ENCODE assay signal across 12 cellular contexts in genomic region chr6:47103931-47104330, GRCh38.
A peak's percentile ranks its signal among the peaks of the same experiment; 100 is the strongest.
DNase-seq lines count a peak whose midpoint lies in the region; TF ChIP-seq lines count a peak whose summit lies in the region.
"Had no signal": no experiment of that assay in that cellular context is flagged by ENCODE, and none has a peak within 500 bp of the region (broad histone marks: within the 10 kb centered on the region; RNA-seq: fewer than 3 reads in every experiment).

No MANE protein-coding gene starts in this region.

- H3K4me1 ChIP-seq in GM23248 (ENCODE audit: insufficient read depth) = peaks cover 3% of the 10 kb centered on the region; the same call in 1 of the 2 replicates
- H3K4me1 ChIP-seq in OCI-LY3 (ENCODE audit: low read length) = peaks cover 8% of the 10 kb centered on the region
- no peaks in the 10 kb centered on the region for H3K4me1 ChIP-seq in prostate gland (replicated peaks)

- intact Hi-C loops in prostate gland (cut with DNase I) = no loop called here

- H3K4me2 ChIP-seq in GM23248 (ENCODE audit: unreplicated experiment) (peak overlapping the region; percentile 27), OCI-LY3 (ENCODE audit: low read length) (peak overlapping the region; percentile 43)

- H3F3A ChIP-seq in GM23248 (ENCODE audit: insufficient read depth) = no peaks in the 10 kb centered on the region

- H3K4me3 ChIP-seq in GM23248 = no peak overlapping the region
- no peak overlapping the region for H3K4me3 ChIP-seq in OCI-LY3 (ENCODE audit: low read length)
- no peak overlapping the region for H3K4me3 ChIP-seq in prostate gland
- no peak overlapping the region for H3K4me3 ChIP-seq in MG63
- H3K4me3 ChIP-seq: dorsolateral prefrontal cortex, heart right ventricle had no signal

- no peaks in the 10 kb centered on the region for H3K36me3 ChIP-seq in GM23248 (ENCODE audit: low read depth)
- H3K36me3 ChIP-seq in OCI-LY3 (replicated peaks; ENCODE audit: low read depth, low read length) = no peaks in the 10 kb centered on the region
- H3K36me3 ChIP-seq in prostate gland = no peaks in the 10 kb centered on the region
- no peaks in the 10 kb centered on the region for H3K36me3 ChIP-seq in MG63
- H3K36me3 ChIP-seq: heart right ventricle had no signal

- no peaks in the 10 kb centered on the region for H3K9me2 ChIP-seq in GM23248 (ENCODE audit: insufficient read depth)

- peak overlapping the region; percentile 38; the same call in 1 of the 2 replicates for H2AFZ ChIP-seq in GM23248
- H2AFZ ChIP-seq in OCI-LY3 (ENCODE audit: low read depth, low read length) = no peak overlapping the region

- H3K27ac ChIP-seq in GM23248 (no peak overlapping the region), OCI-LY3 (ENCODE audit: low read length) (no peak overlapping the region), prostate gland (no peak overlapping the region)
- H3K27ac ChIP-seq: dorsolateral prefrontal cortex, heart right ventricle had no signal

- DNase-seq in GM23248 = peak; percentile 31
- peak; percentile 29 for DNase-seq in fibroblast of gingiva (ENCODE audit: low read depth)
- peak; percentile 10 for DNase-seq in prostate gland (ENCODE audit: low spot score)
- no peak for DNase-seq in activated T-cell treated with anti-CD3 and anti-CD28 coated beads, Interleukin-2, amount 50 U/mL, for 48 hours
- no peak for DNase-seq in dermis blood vessel endothelial cell
- no peak for DNase-seq in MG63
- DNase-seq: activated CD8-positive, alpha-beta memory T cell treated with anti-CD3 and anti-CD28 coated beads, Interleukin-2, amount 50 U/mL, for 4 hours; dorsolateral prefrontal cortex; heart right ventricle; NCI-H2081 treated with DMSO at 0.1 percent for 48 hours; RPMI8226 had no signal

- H4K20me1 ChIP-seq in GM23248 (ENCODE audit: insufficient read depth) (no peaks in the 10 kb centered on the region), OCI-LY3 (ENCODE audit: insufficient read depth, low read length) (no peaks in the 10 kb centered on the region)

- TF ChIP-seq CTCF in OCI-LY3 (IDR thresholded peaks at IDR 0.05; ENCODE audit: low read depth, low read length) (no peak), prostate gland (IDR thresholded peaks at IDR 0.05) (no peak)

- H3K27me3 ChIP-seq in GM23248 (replicated peaks; ENCODE audit: insufficient read depth) (no peaks in the 10 kb centered on the region), OCI-LY3 (ENCODE audit: low read depth, low read length) (peaks cover 19% of the 10 kb centered on the region), prostate gland (replicated peaks; ENCODE audit: insufficient read depth) (no peaks in the 10 kb centered on the region), MG63 (no peaks in the 10 kb centered on the region)
- H3K27me3 ChIP-seq: dorsolateral prefrontal cortex had no signal

- no peaks in the 10 kb centered on the region for H3K79me2 ChIP-seq in GM23248 (ENCODE audit: insufficient read depth)
- H3K79me2 ChIP-seq in OCI-LY3 (ENCODE audit: low read length) = no peaks in the 10 kb centered on the region

- no peaks in the 10 kb centered on the region for H3K9me3 ChIP-seq in GM23248 (ENCODE audit: low read depth)
- H3K9me3 ChIP-seq in OCI-LY3 (ENCODE audit: insufficient read depth, low read length) = no peaks in the 10 kb centered on the region
- no peaks in the 10 kb centered on the region for H3K9me3 ChIP-seq in prostate gland
- no peaks in the 10 kb centered on the region for H3K9me3 ChIP-seq in MG63
- H3K9me3 ChIP-seq: heart right ventricle had no signal

- 14 to 15% methylated on average over 6 of the region's 6 CpGs for WGBS in GM23248 (ENCODE audit: low coverage in 1 of 2, low lambda C conversion rate in 2 of 2, missing lambda C conversion rate in 2 of 2), 2 experiments
- WGBS in prostate gland = 56% methylated on average over 6 of the region's 6 CpGs

- in situ Hi-C loops in GM23248 (cut with MboI) = no loop called here

- H3K9ac ChIP-seq in GM23248 = no peak overlapping the region
- no peak overlapping the region for H3K9ac ChIP-seq in OCI-LY3 (ENCODE audit: low read length)

- TF ChIP-seq POLR2A in prostate gland (IDR thresholded peaks at IDR 0.05) = no peak

Comparison
In these comparisons a context has a peak if more than half of its experiments do, and no peak if none do; other contexts are left out.
1. DNase-seq: peak in GM23248 (single experiment), fibroblast of gingiva (single experiment) and prostate gland (single experiment); none in activated T-cell treated with anti-CD3 and anti-CD28 coated beads, Interleukin-2, amount 50 U/mL, for 48 hours (0 of 2), dermis blood vessel endothelial cell (single experiment) and MG63 (single experiment).